In genomic region chr7:16652888-16653287, GRCh38 we compare ENCODE assay signal across 1 cellular context.
TF ChIP-seq lines count a peak whose summit lies in the region.

No MANE protein-coding gene starts in this region.

TF ChIP-seq in K562, 482 proteins besides CTCF, POLR2A, EP300 and RAD21:
- TF ChIP-seq RBM14 (IDR thresholded peaks at IDR 0.05; ENCODE audit: borderline replicate concordance, insufficient read depth, low read depth, low read length), result no peak
- TF ChIP-seq NFIC (IDR thresholded peaks at IDR 0.05), result peak; percentile 42
